1 cellular context compared by ENCODE assay signal in genomic region chr5:6723122-6723885, GRCh38.
TF ChIP-seq lines count a peak whose summit lies in the region.

No MANE protein-coding gene starts in this region.

TF ChIP-seq in GM23338, 12 proteins besides CTCF, POLR2A, EP300 and RAD21 (continued from another document):
- TF ChIP-seq REST (IDR thresholded peaks at IDR 0.05; ENCODE audit: unreplicated experiment) = no peak
- TF ChIP-seq ETS1 (IDR thresholded peaks at IDR 0.05) = no peak
- TF ChIP-seq POLR2AphosphoS5 (IDR thresholded peaks at IDR 0.05; ENCODE audit: low read depth) = no peak
- no peak for TF ChIP-seq ZNF331 (CRISPR knock-in tag; IDR thresholded peaks at IDR 0.05; ENCODE audit: low read depth)
- TF ChIP-seq JUNB (IDR thresholded peaks at IDR 0.05; ENCODE audit: unreplicated experiment) = no peak
- no peak for TF ChIP-seq ZNF114 (CRISPR knock-in tag; IDR thresholded peaks at IDR 0.05)
- TF ChIP-seq NANOG (IDR thresholded peaks at IDR 0.05; ENCODE audit: borderline replicate concordance) = no peak
- no peak for TF ChIP-seq EZH2phosphoT487 (IDR thresholded peaks at IDR 0.05; ENCODE audit: unreplicated experiment)
- no peak for TF ChIP-seq CREB1 (CRISPR knock-in tag; IDR thresholded peaks at IDR 0.05; ENCODE audit: low read depth)
